Comparison of ENCODE assay signal across 9 cellular contexts in genomic region chr14:71290960-71291466, GRCh38. TPM values are rescaled to one million over a fixed set of nuclear protein-coding genes. Genes with fewer than 3 reads are reported as not detected.
DNase-seq lines count a peak whose midpoint lies in the region; ATAC-seq and TF ChIP-seq lines count a peak whose summit lies in the region.
"Had no signal": no experiment of that assay in that cellular context is flagged by ENCODE, and none has a peak within 500 bp of the region (broad histone marks: within the 10 kb centered on the region; RNA-seq: fewer than 3 reads in every experiment).

No MANE protein-coding gene starts in this region.

- H3K27me3 ChIP-seq in SJSA1 (replicated peaks): no peaks in the 10 kb centered on the region
- H3K27me3 ChIP-seq in spleen (replicated peaks in 1 of 7): no peaks in the 10 kb centered on the region

- intact Hi-C loops in dendritic cell treated with granulocyte-macrophage colony-stimulating factor and Interleukin-4, amounts not matched to agents 40 ng/mL and 50 ng/mL, for 4 days (cut with micrococcal nuclease): no loop called here
- intact Hi-C loops in spleen (cut with DNase I; ENCODE audit: low total_unique reads): no loop called here

- TF ChIP-seq CTCF in HFFc6 (IDR thresholded peaks at IDR 0.05) (no peak), omental fat pad (IDR thresholded peaks at IDR 0.05) (no peak), spleen (IDR thresholded peaks at IDR 0.05 in 8 of 11, conservative IDR thresholded peaks at IDR 0.05 in 3 of 11) (no peak)

- H3K9me3 ChIP-seq in SJSA1 (replicated peaks) (no peaks in the 10 kb centered on the region), spleen (no peaks in the 10 kb centered on the region)

- H3K36me3 Mint-ChIP-seq in HFFc6 (ENCODE audit: low read depth): no peaks in the 10 kb centered on the region
- H3K36me3 Mint-ChIP-seq in dendritic cell treated with granulocyte-macrophage colony-stimulating factor and Interleukin-4, amounts not matched to agents 40 ng/mL and 50 ng/mL, for 4 days (ENCODE audit: low read depth): no peaks in the 10 kb centered on the region

- no peaks in the 10 kb centered on the region for H3K36me3 ChIP-seq in SJSA1
- no peaks in the 10 kb centered on the region for H3K36me3 ChIP-seq in spleen

- peak; percentile 24 for DNase-seq in GDM1 (lab: John Stamatoyannopoulos, UW)
- peak; percentile 78 for DNase-seq in HFFc6
- peak; percentile 56 for DNase-seq in SJSA1 (ENCODE audit: low read depth in 1 of 2, low spot score in 2 of 2)
- DNase-seq in omental fat pad (ENCODE audit: low spot score): no peak
- no peak for DNase-seq in spleen
- no peak for DNase-seq in T1000 (lab: John Stamatoyannopoulos, UW)

- H3K4me1 ChIP-seq in SJSA1 (replicated peaks) (peaks cover 7% of the 10 kb centered on the region; the same call in 1 of the 2 replicates), spleen (peaks cover 0 to 5% (median 0%) of the 10 kb centered on the region in 6 donors)

- peak overlapping the region; percentile 94 for H3K27ac Mint-ChIP-seq in HFFc6
- H3K27ac Mint-ChIP-seq in dendritic cell treated with granulocyte-macrophage colony-stimulating factor and Interleukin-4, amounts not matched to agents 40 ng/mL and 50 ng/mL, for 4 days: peak overlapping the region; percentile 68

- H3K4me3 ChIP-seq in SJSA1 (no peak overlapping the region), spleen (no peak overlapping the region)

- ATAC-seq in omental fat pad (ENCODE audit: low FRiP score) (peak; percentile 95), HG03520 (IDR thresholded peaks at IDR 0.05; ENCODE audit: unreplicated experiment) (no peak)

- H3K4me3 Mint-ChIP-seq in HFFc6: peak overlapping the region; percentile 65
- H3K4me3 Mint-ChIP-seq in dendritic cell treated with granulocyte-macrophage colony-stimulating factor and Interleukin-4, amounts not matched to agents 40 ng/mL and 50 ng/mL, for 4 days: no peak overlapping the region
- H3K4me3 Mint-ChIP-seq: neural crest cell had no signal

- H3K27me3 Mint-ChIP-seq in HFFc6 (ENCODE audit: insufficient read depth): no peaks in the 10 kb centered on the region
- H3K27me3 Mint-ChIP-seq in dendritic cell treated with granulocyte-macrophage colony-stimulating factor and Interleukin-4, amounts not matched to agents 40 ng/mL and 50 ng/mL, for 4 days: peaks cover 2% of the 10 kb centered on the region

- H3K4me1 Mint-ChIP-seq in HFFc6 (ENCODE audit: low read depth): peaks cover 25% of the 10 kb centered on the region
- H3K4me1 Mint-ChIP-seq in dendritic cell treated with granulocyte-macrophage colony-stimulating factor and Interleukin-4, amounts not matched to agents 40 ng/mL and 50 ng/mL, for 4 days (ENCODE audit: low read depth): peaks cover 5% of the 10 kb centered on the region

- WGBS in spleen, 5 donors: 44 to 56% (median 50%) methylated on average over 4 of the region's 4 CpGs

- no peak for TF ChIP-seq POLR2A in spleen (IDR thresholded peaks at IDR 0.05)

- H3K9me3 Mint-ChIP-seq in HFFc6: peaks cover 1% of the 10 kb centered on the region; the same call in 1 of the 2 replicates
- H3K9me3 Mint-ChIP-seq in dendritic cell treated with granulocyte-macrophage colony-stimulating factor and Interleukin-4, amounts not matched to agents 40 ng/mL and 50 ng/mL, for 4 days: no peaks in the 10 kb centered on the region
- H3K9me3 Mint-ChIP-seq: neural crest cell had no signal

- H3K27ac ChIP-seq in SJSA1 (no peak overlapping the region), spleen (peak overlapping the region in 1 of 8 donors; percentile 23)

RNA-seq across cellular contexts. Expression of gene SIPA1L1, which starts 29.3 kb away (rescaled TPM):
- 100 to 1,000 TPM; 108 to 125 (median 124) TPM for total RNA-seq in HFFc6 (2021; fragmentation: NEBNext Ultra II Directional; extraction: Animal tissue kit (Norgen Biotek cat#: 25700))
- 10.8 and 21.0 TPM in 2 replicates for total RNA-seq in SJSA1 (2014; rRNA removed; shearing (Covaris generic))
- 10 to 100 TPM; 20.3 to 49.1 (median 34.5) TPM for total RNA-seq in omental fat pad
- total RNA-seq in spleen: 100 to 1,000 TPM in 6 of 7 donors, 10 to 100 TPM in 1; 98.7 to 167 (median 146) TPM
- 10 to 100 TPM; 11.9 to 27.9 (median 21.5) TPM for polyA plus RNA-seq in spleen

Comparison
In these comparisons a context has a peak if more than half of its experiments do, and no peak if none do; other contexts are left out.
1. DNase-seq: peak in GDM1 (single experiment), HFFc6 (single experiment) and SJSA1 (2 of 2); none in omental fat pad (single experiment), spleen (single experiment) and T1000 (single experiment).